ENCODE assay signal across 1 cellular context in the genomic region with DNA sequence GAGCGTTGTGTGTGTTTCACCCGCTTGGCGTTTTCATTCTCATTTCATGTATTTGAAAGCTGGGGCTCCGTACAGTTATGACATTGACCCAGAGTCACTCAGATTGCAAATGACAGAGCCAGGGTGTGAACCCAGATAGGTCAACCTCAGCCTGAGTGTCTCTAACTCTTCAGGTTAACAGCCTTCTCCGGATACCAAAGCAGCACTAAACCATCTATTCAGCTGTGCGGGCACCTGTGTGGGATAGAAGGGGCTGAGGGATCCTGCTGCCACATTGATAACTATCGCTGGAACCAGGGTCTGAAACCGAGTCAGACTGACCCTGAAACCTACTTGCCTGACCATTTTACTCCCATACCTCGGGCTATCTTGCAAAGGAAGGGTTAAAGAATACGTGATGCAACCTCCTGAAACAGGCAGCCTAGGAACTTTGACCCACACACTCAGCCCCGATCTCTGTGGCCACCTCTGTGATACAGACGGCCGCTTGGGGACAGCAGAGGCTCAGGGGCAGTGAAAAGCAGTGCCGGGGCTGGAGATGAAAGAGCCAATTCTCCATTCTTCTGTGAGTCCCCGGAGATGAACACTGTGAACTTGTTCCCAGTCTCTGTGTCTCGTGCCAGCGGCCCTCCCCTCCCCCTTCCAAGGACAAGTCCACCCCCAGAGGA.
TF ChIP-seq lines count a peak whose summit lies in the region.

No MANE protein-coding gene starts in this region.

TF ChIP-seq in HepG2, 621 proteins besides CTCF, POLR2A, EP300 and RAD21 (continued from another document and continues in another):
- TF ChIP-seq, protein P1, sequence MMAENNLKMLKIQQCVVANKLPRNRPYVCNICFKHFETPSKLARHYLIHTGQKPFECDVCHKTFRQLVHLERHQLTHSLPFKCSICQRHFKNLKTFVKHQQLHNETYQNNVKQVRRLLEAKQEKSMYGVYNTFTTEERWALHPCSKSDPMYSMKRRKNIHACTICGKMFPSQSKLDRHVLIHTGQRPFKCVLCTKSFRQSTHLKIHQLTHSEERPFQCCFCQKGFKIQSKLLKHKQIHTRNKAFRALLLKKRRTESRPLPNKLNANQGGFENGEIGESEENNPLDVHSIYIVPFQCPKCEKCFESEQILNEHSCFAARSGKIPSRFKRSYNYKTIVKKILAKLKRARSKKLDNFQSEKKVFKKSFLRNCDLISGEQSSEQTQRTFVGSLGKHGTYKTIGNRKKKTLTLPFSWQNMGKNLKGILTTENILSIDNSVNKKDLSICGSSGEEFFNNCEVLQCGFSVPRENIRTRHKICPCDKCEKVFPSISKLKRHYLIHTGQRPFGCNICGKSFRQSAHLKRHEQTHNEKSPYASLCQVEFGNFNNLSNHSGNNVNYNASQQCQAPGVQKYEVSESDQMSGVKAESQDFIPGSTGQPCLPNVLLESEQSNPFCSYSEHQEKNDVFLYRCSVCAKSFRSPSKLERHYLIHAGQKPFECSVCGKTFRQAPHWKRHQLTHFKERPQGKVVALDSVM (CRISPR knock-in tag; IDR thresholded peaks at IDR 0.05), result no peak; the same call in 1 of the 2 replicates
- TF ChIP-seq KAT8 (CRISPR knock-in tag; IDR thresholded peaks at IDR 0.05), result peak; percentile 89
- TF ChIP-seq DNMT1 (CRISPR knock-in tag; IDR thresholded peaks at IDR 0.05), result no peak
- TF ChIP-seq ZNF44 (CRISPR knock-in tag; IDR thresholded peaks at IDR 0.05), result no peak
- TF ChIP-seq, protein P2, sequence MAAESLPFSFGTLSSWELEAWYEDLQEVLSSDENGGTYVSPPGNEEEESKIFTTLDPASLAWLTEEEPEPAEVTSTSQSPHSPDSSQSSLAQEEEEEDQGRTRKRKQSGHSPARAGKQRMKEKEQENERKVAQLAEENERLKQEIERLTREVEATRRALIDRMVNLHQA (CRISPR knock-in tag; IDR thresholded peaks at IDR 0.05), result peak; percentile 100
- no peak for TF ChIP-seq ZNF12 (CRISPR knock-in tag; IDR thresholded peaks at IDR 0.05)
- no peak for TF ChIP-seq ZBTB4 (CRISPR knock-in tag; IDR thresholded peaks at IDR 0.05; ENCODE audit: borderline replicate concordance)
- TF ChIP-seq ZBTB38 (CRISPR knock-in tag; IDR thresholded peaks at IDR 0.05), result no peak
- no peak for TF ChIP-seq DR1 (CRISPR knock-in tag; IDR thresholded peaks at IDR 0.05)
- 0 out of 2 replicates have a peak, but pooled peaks have one; percentile 45 for TF ChIP-seq ZNF597 (CRISPR knock-in tag; IDR thresholded peaks at IDR 0.05)
- TF ChIP-seq ZNF678 (CRISPR knock-in tag; IDR thresholded peaks at IDR 0.05), result no peak
- no peak for TF ChIP-seq ZNF407 (CRISPR knock-in tag; IDR thresholded peaks at IDR 0.05; ENCODE audit: not compliant biosample characterization)
- TF ChIP-seq FOXC1 (CRISPR knock-in tag; IDR thresholded peaks at IDR 0.05; ENCODE audit: borderline replicate concordance), result peak; percentile 93
- 0 out of 2 replicates have a peak, but pooled peaks have one; percentile 71 for TF ChIP-seq ZNF543 (CRISPR knock-in tag; IDR thresholded peaks at IDR 0.05)
- TF ChIP-seq ZNF33B (CRISPR knock-in tag; IDR thresholded peaks at IDR 0.05), result 0 out of 2 replicates have a peak, but pooled peaks have one; percentile 69
- no peak for TF ChIP-seq NR3C1 (CRISPR knock-in tag; IDR thresholded peaks at IDR 0.05)
- no peak for TF ChIP-seq DZIP1 (CRISPR knock-in tag; IDR thresholded peaks at IDR 0.05)
- peak; percentile 68 for TF ChIP-seq DMAP1 (CRISPR knock-in tag; IDR thresholded peaks at IDR 0.05)
- TF ChIP-seq PITX1 (CRISPR knock-in tag; IDR thresholded peaks at IDR 0.05), result peak; percentile 67; the same call in 1 of the 2 replicates
- 0 out of 2 replicates have a peak, but pooled peaks have one; percentile 61 for TF ChIP-seq ZNF563 (CRISPR knock-in tag; IDR thresholded peaks at IDR 0.05)
- no peak for TF ChIP-seq PLRG1 (conservative IDR thresholded peaks at IDR 0.05)
- TF ChIP-seq PHF8 (CRISPR knock-in tag; IDR thresholded peaks at IDR 0.05), result peak; percentile 60; the same call in 1 of the 2 replicates
- TF ChIP-seq, protein P3, sequence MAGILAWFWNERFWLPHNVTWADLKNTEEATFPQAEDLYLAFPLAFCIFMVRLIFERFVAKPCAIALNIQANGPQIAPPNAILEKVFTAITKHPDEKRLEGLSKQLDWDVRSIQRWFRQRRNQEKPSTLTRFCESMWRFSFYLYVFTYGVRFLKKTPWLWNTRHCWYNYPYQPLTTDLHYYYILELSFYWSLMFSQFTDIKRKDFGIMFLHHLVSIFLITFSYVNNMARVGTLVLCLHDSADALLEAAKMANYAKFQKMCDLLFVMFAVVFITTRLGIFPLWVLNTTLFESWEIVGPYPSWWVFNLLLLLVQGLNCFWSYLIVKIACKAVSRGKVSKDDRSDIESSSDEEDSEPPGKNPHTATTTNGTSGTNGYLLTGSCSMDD (CRISPR knock-in tag; IDR thresholded peaks at IDR 0.05), result no peak
- TF ChIP-seq, protein P4, sequence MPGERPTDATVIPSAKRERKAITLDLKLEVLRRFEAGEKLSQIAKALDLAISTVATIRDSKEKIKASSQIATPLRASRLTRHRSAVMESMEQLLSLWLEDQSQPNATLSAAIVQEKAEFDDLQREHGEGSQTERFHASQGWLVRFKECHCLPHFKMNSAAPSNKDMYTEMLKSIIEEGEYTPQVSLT (CRISPR knock-in tag; IDR thresholded peaks at IDR 0.05; ENCODE audit: borderline replicate concordance, low read depth), result no peak
- no peak; the same call in 1 of the 2 replicates for TF ChIP-seq ZNF225 (CRISPR knock-in tag; IDR thresholded peaks at IDR 0.05)
- no peak for TF ChIP-seq TAF15 (IDR thresholded peaks at IDR 0.05; ENCODE audit: low read depth, low read length, poor library complexity, severe bottlenecking)
- TF ChIP-seq, protein P5, sequence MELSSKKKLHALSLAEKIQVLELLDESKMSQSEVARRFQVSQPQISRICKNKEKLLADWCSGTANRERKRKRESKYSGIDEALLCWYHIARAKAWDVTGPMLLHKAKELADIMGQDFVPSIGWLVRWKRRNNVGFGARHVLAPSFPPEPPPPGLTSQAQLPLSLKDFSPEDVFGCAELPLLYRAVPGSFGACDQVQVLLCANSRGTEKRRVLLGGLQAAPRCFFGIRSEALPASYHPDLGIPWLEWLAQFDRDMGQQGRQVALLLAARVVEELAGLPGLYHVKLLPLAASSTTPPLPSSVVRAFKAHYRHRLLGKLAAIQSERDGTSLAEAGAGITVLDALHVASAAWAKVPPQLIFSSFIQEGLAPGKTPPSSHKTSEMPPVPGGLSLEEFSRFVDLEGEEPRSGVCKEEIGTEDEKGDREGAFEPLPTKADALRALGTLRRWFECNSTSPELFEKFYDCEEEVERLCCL (CRISPR knock-in tag; IDR thresholded peaks at IDR 0.05; ENCODE audit: borderline replicate concordance), result no peak
- no peak for TF ChIP-seq THAP8 (CRISPR knock-in tag; IDR thresholded peaks at IDR 0.05; ENCODE audit: borderline replicate concordance)
- peak; percentile 81 for TF ChIP-seq ZNF781 (CRISPR knock-in tag; IDR thresholded peaks at IDR 0.05; ENCODE audit: borderline replicate concordance, not compliant biosample characterization)
- peak; percentile 78; the same call in 1 of the 2 replicates for TF ChIP-seq ZNF572 (CRISPR knock-in tag; IDR thresholded peaks at IDR 0.05)
- TF ChIP-seq FOXO1 (CRISPR knock-in tag; IDR thresholded peaks at IDR 0.05), result peak; percentile 72; the same call in 1 of the 2 replicates
